22 cellular contexts compared by ENCODE assay signal in genomic region chr11:12003329-12003728, GRCh38. TPM values are rescaled to one million over a fixed set of nuclear protein-coding genes. Genes with fewer than 3 reads are reported as not detected.
A peak's percentile ranks its signal among the peaks of the same experiment; 100 is the strongest.
DNase-seq lines count a peak whose midpoint lies in the region; ATAC-seq and TF ChIP-seq lines count a peak whose summit lies in the region.
"Had no signal": no experiment of that assay in that cellular context is flagged by ENCODE, and none has a peak within 500 bp of the region (broad histone marks: within the 10 kb centered on the region; RNA-seq: fewer than 3 reads in every experiment).

No MANE protein-coding gene starts in this region.

- H3K36me3 Mint-ChIP-seq in T-helper 17 cell (ENCODE audit: low read depth), result peaks cover 3% of the 10 kb centered on the region
- H3K36me3 Mint-ChIP-seq: CD4-positive, alpha-beta memory T cell had no signal

- TF ChIP-seq CTCF in right atrium auricular region (IDR thresholded peaks at IDR 0.05), result no peak
- no peak for TF ChIP-seq CTCF in left ventricle myocardium inferior (IDR thresholded peaks at IDR 0.05; ENCODE audit: borderline replicate concordance)
- TF ChIP-seq CTCF in coronary artery (IDR thresholded peaks at IDR 0.05), result no peak

- H3K4me3 ChIP-seq in right atrium auricular region, result no peak overlapping the region
- H3K4me3 ChIP-seq in left ventricle myocardium inferior, result no peak overlapping the region
- no peak overlapping the region for H3K4me3 ChIP-seq in coronary artery
- H3K4me3 ChIP-seq: BLaER1, HAP-1, PC-9 had no signal

- H3K9me3 ChIP-seq in right atrium auricular region (no peaks in the 10 kb centered on the region), left ventricle myocardium inferior (replicated peaks) (no peaks in the 10 kb centered on the region), T-helper 17 cell (ENCODE audit: control insufficient read depth, low read length, poor library complexity, severe bottlenecking) (no peaks in the 10 kb centered on the region)
- H3K9me3 ChIP-seq: HAP-1 had no signal

- H3K27me3 Mint-ChIP-seq in T-helper 17 cell, result peaks cover 81% of the 10 kb centered on the region

- no peaks in the 10 kb centered on the region for H3K27me3 ChIP-seq in right atrium auricular region
- peaks cover 15% of the 10 kb centered on the region for H3K27me3 ChIP-seq in left ventricle myocardium inferior (ENCODE audit: low read depth)

- no peak overlapping the region for H3K27ac Mint-ChIP-seq in T-helper 17 cell
- H3K27ac Mint-ChIP-seq: CD4-positive, alpha-beta memory T cell; HFFc6 had no signal

- H3K36me3 ChIP-seq in right atrium auricular region (peaks cover 39% of the 10 kb centered on the region), left ventricle myocardium inferior (peaks cover 37% of the 10 kb centered on the region)
- H3K36me3 ChIP-seq: BLaER1, HAP-1 had no signal

- intact Hi-C loops in left ventricle myocardium inferior (cut with micrococcal nuclease), result no loop called here

- H3K4me1 ChIP-seq in right atrium auricular region (peaks cover 0 to 46% of the 10 kb centered on the region in 2 donors), left ventricle myocardium inferior (peaks cover 53% of the 10 kb centered on the region)
- H3K4me1 ChIP-seq: BLaER1 had no signal

- ATAC-seq in T-helper 17 cell (no peak), GM18907 (IDR thresholded peaks at IDR 0.05; ENCODE audit: unreplicated experiment) (no peak), GM21528 (IDR thresholded peaks at IDR 0.05; ENCODE audit: low FRiP score, unreplicated experiment) (no peak), HG02763 (IDR thresholded peaks at IDR 0.05; ENCODE audit: unreplicated experiment) (no peak)

- H3K4me1 Mint-ChIP-seq in T-helper 17 cell, result peaks cover 14% of the 10 kb centered on the region

- peak overlapping the region; percentile 89 to 94 for H3K27ac ChIP-seq in right atrium auricular region
- H3K27ac ChIP-seq in left ventricle myocardium inferior (replicated peaks), result no peak overlapping the region
- H3K27ac ChIP-seq in coronary artery, result peak overlapping the region in 1 of 2 donors; percentile 33
- H3K27ac ChIP-seq: BLaER1, PC-9 had no signal

- no peak for DNase-seq in right atrium auricular region (ENCODE audit: low spot score)
- DNase-seq in left ventricle myocardium inferior, result no peak
- DNase-seq in T-helper 17 cell, result no peak
- peak; percentile 65 for DNase-seq in coronary artery (ENCODE audit: low spot score)
- DNase-seq: CD4-positive, alpha-beta memory T cell; COR-L47; DMS53; GOT3; HFFc6; Kasumi-1; NCI-H2029; NCI-H446; NCI-H524 treated with DMSO at 0.1 percent for 48 hours; NCI-H774; PC-9; RPMI8226; SHP77 had no signal

- H3K4me3 Mint-ChIP-seq in T-helper 17 cell, result peak overlapping the region; percentile 7
- H3K4me3 Mint-ChIP-seq: CD4-positive, alpha-beta memory T cell; HFFc6 had no signal

RNA-seq across cellular contexts. Expression of gene DKK3, which starts 5.1 kb away (rescaled TPM):
- 1,000 to 10,000 TPM; 2,934 to 5,316 TPM for total RNA-seq in right atrium auricular region
- 769 TPM for total RNA-seq in left ventricle myocardium inferior
- 1 to 10 TPM in 1 of 2 donors, under 1 TPM in 1; 0.91 to 1.6 TPM for total RNA-seq in T-helper 17 cell

Comparison
In these comparisons a context has a peak if more than half of its experiments do, and no peak if none do; other contexts are left out.
1. RNA of gene DKK3, which starts 5.1 kb away (total RNA-seq): 2,934 to 5,316 TPM in right atrium auricular region and 769 TPM in left ventricle myocardium inferior (single experiment); 0.91 to 1.6 TPM in T-helper 17 cell; every median in the first group is over 100 times any median in the second.